ENCODE assay signal across 10 cellular contexts in the genomic region with DNA sequence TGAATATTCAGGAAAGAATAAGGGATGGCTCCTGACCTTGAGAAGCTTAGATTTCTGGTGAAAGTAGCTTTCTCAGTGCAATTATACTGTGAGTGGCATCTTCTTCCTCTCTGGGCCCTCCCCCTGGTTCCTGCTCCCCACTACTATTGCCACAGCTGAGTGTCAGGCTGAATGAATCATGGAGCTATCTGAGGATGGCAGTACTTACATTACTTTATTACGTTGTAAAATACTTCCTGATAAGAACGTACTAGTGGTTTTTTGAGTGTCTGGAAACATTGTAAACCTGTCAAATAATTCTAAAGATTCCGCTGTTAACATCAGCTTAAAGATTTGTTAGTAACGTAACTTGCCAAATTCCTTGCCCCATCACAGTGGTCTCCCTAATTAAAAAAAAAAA. TPM values are rescaled to one million over a fixed set of nuclear protein-coding genes. Genes with fewer than 3 reads are reported as not detected.
DNase-seq lines count a peak whose midpoint lies in the region; ATAC-seq, FAIRE-seq and TF ChIP-seq lines count a peak whose summit lies in the region.
"Had no signal": no experiment of that assay in that cellular context is flagged by ENCODE, and none has a peak within 500 bp of the region (broad histone marks: within the 10 kb centered on the region; RNA-seq: fewer than 3 reads in every experiment).

No MANE protein-coding gene starts in this region.

- no peak overlapping the region for H3K4ac ChIP-seq in mesenchymal stem cell (ENCODE audit: low read depth in 1 of 2, low read length in 2 of 2)

- no peak for ATAC-seq in left ventricle myocardium superior
- no peak for ATAC-seq in GM21447 (IDR thresholded peaks at IDR 0.05; ENCODE audit: unreplicated experiment)

- CTCF ChIA-PET in Caco-2 (lab: Charles Lee): interaction anchor here (0.8 kb wide), 1 partner anchor 99 kb away, joined by 4 read pairs; no protein-coding TSS in a partner anchor

- H3K4me2 ChIP-seq in astrocyte (ENCODE audit: low read length): no peak overlapping the region
- no peak overlapping the region for H3K4me2 ChIP-seq in mesenchymal stem cell (ENCODE audit: low read length, poor library complexity, severe bottlenecking)

- H3K27me3 Mint-ChIP-seq in Caco-2 (ENCODE audit: insufficient read depth, unreplicated experiment) (no peaks in the 10 kb centered on the region), astrocyte (ENCODE audit: low read depth, unreplicated experiment) (no peaks in the 10 kb centered on the region)

- intact Hi-C loops in Caco-2 (cut with micrococcal nuclease; ENCODE audit: unreplicated experiment): loop anchor here (1.0 kb wide), 1 partner anchor 8 kb away; no protein-coding TSS in a partner anchor
- intact Hi-C loops in left ventricle myocardium superior (cut with micrococcal nuclease): no loop called here

- H4K91ac ChIP-seq in mesenchymal stem cell (ENCODE audit: low read length): no peak overlapping the region

- peaks cover 46% of the 10 kb centered on the region for H3K79me2 ChIP-seq in astrocyte (ENCODE audit: insufficient read depth, low read length)

- no peak overlapping the region for H2BK15ac ChIP-seq in mesenchymal stem cell (ENCODE audit: low read depth, poor library complexity, severe bottlenecking)

- H3K14ac ChIP-seq in mesenchymal stem cell (ENCODE audit: low read length in 2 of 2): no peak overlapping the region

- H3K18ac ChIP-seq in mesenchymal stem cell (ENCODE audit: low read depth in 1 of 2, low read length in 2 of 2): no peak overlapping the region

- H4K8ac ChIP-seq in mesenchymal stem cell (ENCODE audit: low read length): no peak overlapping the region

- DNase-seq in Caco-2 (peak; percentile 47 to 61), Kasumi-1 (lab: John Stamatoyannopoulos, UW) (peak; percentile 81 to 85), astrocyte (ENCODE audit: low read depth) (peak; percentile 92), mesenchymal stem cell (peak; percentile 86), GM19238 (ENCODE audit: insufficient read length, low spot score) (no peak), left ventricle myocardium superior (no peak), hippocampal formation (lab: John Stamatoyannopoulos, UW) (no peak)
- DNase-seq: activated CD4-positive, alpha-beta T cell treated with anti-CD3 and anti-CD28 coated beads, Interleukin-2, amount 50 U/mL, for 48 hours had no signal

- FAIRE-seq in astrocyte (lab: Jason Lieb, UNC): no peak

- H3K79me1 ChIP-seq in mesenchymal stem cell (replicated peaks; ENCODE audit: low read length, poor library complexity, severe bottlenecking): peaks cover 11% of the 10 kb centered on the region

- H3K27ac Mint-ChIP-seq in Caco-2 (ENCODE audit: unreplicated experiment) (no peak overlapping the region), astrocyte (ENCODE audit: unreplicated experiment) (peak overlapping the region; percentile 37)

- H2AFZ ChIP-seq in astrocyte (ENCODE audit: low read depth, low read length): no peak overlapping the region
- H2AFZ ChIP-seq in mesenchymal stem cell (ENCODE audit: low read depth, low read length): no peak overlapping the region

- H3K4me1 Mint-ChIP-seq in Caco-2 (ENCODE audit: low read depth, unreplicated experiment): peaks cover 23% of the 10 kb centered on the region
- H3K4me1 Mint-ChIP-seq in astrocyte (ENCODE audit: low read depth, unreplicated experiment): peaks cover 36% of the 10 kb centered on the region

- H3K36me3 Mint-ChIP-seq in Caco-2 (ENCODE audit: insufficient read depth, unreplicated experiment): peaks cover 5% of the 10 kb centered on the region
- H3K36me3 Mint-ChIP-seq in astrocyte (ENCODE audit: low read depth, unreplicated experiment): no peaks in the 10 kb centered on the region

- POLR2A ChIA-PET in Caco-2 (lab: Charles Lee): no interaction called here

- H3K9me3 Mint-ChIP-seq in Caco-2 (ENCODE audit: unreplicated experiment) (no peaks in the 10 kb centered on the region), astrocyte (ENCODE audit: unreplicated experiment) (no peaks in the 10 kb centered on the region)

- H3K4me1 ChIP-seq in Caco-2 (peaks cover 36% of the 10 kb centered on the region), astrocyte (ENCODE audit: insufficient read depth, low read length) (peaks cover 24% of the 10 kb centered on the region), mesenchymal stem cell (ENCODE audit: control insufficient read depth, insufficient read depth, low read depth, low read length) (peaks cover 5% of the 10 kb centered on the region)

- no peak overlapping the region for H2BK120ac ChIP-seq in mesenchymal stem cell (ENCODE audit: low read depth, low read length)

- H2BK12ac ChIP-seq in mesenchymal stem cell (ENCODE audit: low read length in 2 of 2): no peak overlapping the region

- no peaks in the 10 kb centered on the region for H3K27me3 ChIP-seq in Caco-2 (replicated peaks; ENCODE audit: control insufficient read depth, insufficient read depth, low read length)
- H3K27me3 ChIP-seq in astrocyte (ENCODE audit: insufficient read depth, low read length): no peaks in the 10 kb centered on the region
- H3K27me3 ChIP-seq in mesenchymal stem cell (ENCODE audit: control insufficient read depth in 1 of 2, insufficient read depth in 1 of 2, low read length in 2 of 2): no peaks in the 10 kb centered on the region
- H3K27me3 ChIP-seq: right atrium auricular region had no signal

- no TSS peak for BruUV-seq in Caco-2 (replicated peaks; lab: Mats Ljungman, UMichigan)

- no CpG with 5 or more reads among the region's 4 CpGs for WGBS in mesenchymal stem cell

- H3K9me3 ChIP-seq in Caco-2 (no peaks in the 10 kb centered on the region), astrocyte (ENCODE audit: insufficient read depth, low read depth, low read length) (no peaks in the 10 kb centered on the region), mesenchymal stem cell (ENCODE audit: control insufficient read depth, low read length) (no peaks in the 10 kb centered on the region)
- H3K9me3 ChIP-seq: right atrium auricular region had no signal

- no peak for TF ChIP-seq CTCF in Caco-2 (IDR thresholded peaks at IDR 0.05; ENCODE audit: insufficient read depth in 1 of 2, low read depth in 1 of 2, low read length in 1 of 2, severe bottlenecking in 1 of 2, unreplicated experiment in 1 of 2)
- no peak for TF ChIP-seq CTCF in astrocyte (IDR thresholded peaks at IDR 0.05; ENCODE audit: insufficient read depth, low read depth, low read length)

- H3K9ac ChIP-seq in astrocyte (ENCODE audit: low read length) (no peak overlapping the region), mesenchymal stem cell (ENCODE audit: low read length) (no peak overlapping the region)

- H3K27ac ChIP-seq in astrocyte (ENCODE audit: low read depth, low read length) (peak overlapping the region; percentile 55), mesenchymal stem cell (ENCODE audit: low read length, poor library complexity, severe bottlenecking) (no peak overlapping the region)
- H3K27ac ChIP-seq: right atrium auricular region had no signal

- H3K4me3 Mint-ChIP-seq in Caco-2 (ENCODE audit: unreplicated experiment) (no peak overlapping the region), astrocyte (ENCODE audit: unreplicated experiment) (no peak overlapping the region)

- H2BK5ac ChIP-seq in mesenchymal stem cell (ENCODE audit: low read depth, low read length, poor library complexity, severe bottlenecking): no peak overlapping the region

- H3K36me3 ChIP-seq in Caco-2 (ENCODE audit: control insufficient read depth, insufficient read depth, low read length): no peaks in the 10 kb centered on the region
- no peaks in the 10 kb centered on the region for H3K36me3 ChIP-seq in astrocyte (ENCODE audit: insufficient read depth, low read length)
- H3K36me3 ChIP-seq in mesenchymal stem cell (ENCODE audit: control insufficient read depth in 1 of 2, insufficient read depth in 2 of 2, low read depth in 1 of 2, low read length in 2 of 2): peaks cover 0 to 7% of the 10 kb centered on the region in 2 experiments
- H3K36me3 ChIP-seq: right atrium auricular region had no signal

- no peak overlapping the region for H3K4me3 ChIP-seq in Caco-2 (ENCODE audit: low read depth, low read length)
- no peak overlapping the region for H3K4me3 ChIP-seq in astrocyte (ENCODE audit: insufficient read depth, low read depth, low read length)
- no peak overlapping the region for H3K4me3 ChIP-seq in mesenchymal stem cell (ENCODE audit: insufficient read depth in 1 of 2, low read depth in 1 of 2, low read length in 2 of 2)
- H3K4me3 ChIP-seq: right atrium auricular region had no signal

- no peak overlapping the region for H2AK5ac ChIP-seq in mesenchymal stem cell (ENCODE audit: low read length, severe bottlenecking)

- H4K20me1 ChIP-seq in astrocyte (ENCODE audit: insufficient read depth, low read length): peaks cover 10% of the 10 kb centered on the region

- H3K23ac ChIP-seq in mesenchymal stem cell (ENCODE audit: low read length in 2 of 2): no peak overlapping the region

RNA-seq across cellular contexts. Expression of a gene that starts 36.2 kb away (rescaled TPM):
- total RNA-seq in Caco-2 (2022): 33.2 and 36.6 TPM in 2 replicates
- total RNA-seq in astrocyte: 23.4 and 28.0 TPM in 2 replicates
- polyA plus RNA-seq in mesenchymal stem cell (2013, experiment 1 of 2): 24.9 TPM
- 24.0 TPM for polyA plus RNA-seq in mesenchymal stem cell (2013, experiment 2 of 2)
- 69.2 TPM for total RNA-seq in left ventricle myocardium superior

Comparison
In these comparisons a context has a peak if more than half of its experiments do, and no peak if none do; other contexts are left out.
1. DNase-seq: peak in Caco-2 (2 of 2), Kasumi-1 (2 of 2), astrocyte (single experiment) and mesenchymal stem cell (single experiment); none in GM19238 (single experiment), left ventricle myocardium superior (single experiment) and hippocampal formation (0 of 2).